ENCODE assay signal across 19 cellular contexts in the genomic region with DNA sequence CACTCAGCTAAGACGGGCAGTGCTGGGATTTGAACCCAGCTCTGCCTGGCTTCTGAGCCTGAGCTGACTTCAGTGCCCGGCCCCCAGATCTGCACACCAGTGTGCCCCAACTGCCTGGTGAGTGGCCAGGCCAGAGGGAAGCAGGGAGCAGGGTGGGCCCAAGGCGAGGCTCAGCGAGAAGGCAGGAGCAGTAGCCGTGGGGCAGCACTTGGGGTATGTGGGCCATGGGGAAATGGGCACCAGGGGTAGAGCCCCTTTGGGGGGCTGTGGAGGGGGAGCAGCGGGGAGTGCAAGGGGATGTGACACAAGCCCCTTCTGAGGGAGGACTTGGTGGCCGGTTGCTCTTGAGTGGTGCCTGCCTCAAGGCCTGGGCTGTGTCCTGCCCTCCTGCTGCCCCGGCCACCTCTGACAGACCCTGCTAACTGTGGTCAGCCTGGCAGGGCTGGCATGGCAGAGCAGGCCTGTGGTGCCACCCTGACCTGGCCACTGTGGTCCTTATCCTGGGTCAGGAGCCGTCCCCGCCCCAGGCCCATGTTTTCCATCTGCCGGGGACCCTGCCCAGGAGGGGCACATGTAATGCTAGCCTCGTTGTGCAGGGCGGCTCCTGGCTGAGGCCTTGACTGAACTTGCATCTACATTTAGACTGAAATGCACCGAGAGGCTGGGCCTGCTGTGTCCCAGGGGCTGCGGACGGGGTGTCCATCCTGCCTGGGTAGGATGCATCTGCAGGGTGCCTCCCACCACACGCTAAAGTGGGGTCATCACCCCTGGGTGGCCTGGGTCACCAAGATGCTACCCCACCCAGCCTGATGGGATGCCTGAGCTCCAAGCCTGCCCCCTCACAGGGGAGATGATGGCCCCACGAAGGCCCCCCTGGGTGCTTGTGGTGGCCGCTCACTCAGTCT.
DNase-seq lines count a peak whose midpoint lies in the region; ATAC-seq and TF ChIP-seq lines count a peak whose summit lies in the region.
"Had no signal": no experiment of that assay in that cellular context is flagged by ENCODE, and none has a peak within 500 bp of the region (broad histone marks: within the 10 kb centered on the region; RNA-seq: fewer than 3 reads in every experiment).

No MANE protein-coding gene starts in this region.

- no peak overlapping the region for H3K4me3 ChIP-seq in right cardiac atrium (ENCODE audit: low read length)
- H3K4me3 ChIP-seq in colonic mucosa: no peak overlapping the region
- no peak overlapping the region for H3K4me3 ChIP-seq in thyroid gland (replicated peaks in 1 of 3)
- H3K4me3 ChIP-seq: Peyer's patch had no signal

- H3K27me3 ChIP-seq in right cardiac atrium (ENCODE audit: control insufficient read depth, insufficient read depth) (no peaks in the 10 kb centered on the region), colonic mucosa (no peaks in the 10 kb centered on the region), thyroid gland (no peaks in the 10 kb centered on the region)
- H3K27me3 ChIP-seq: Peyer's patch had no signal

- in situ Hi-C loops in GM13976 (cut with MboI; ENCODE audit: low sequenced_read_pairs, unreplicated experiment): no loop called here

- H3K27ac Mint-ChIP-seq in nephron progenitor cell: peak overlapping the region; percentile 51

- no peaks in the 10 kb centered on the region for H3K36me3 Mint-ChIP-seq in nephron progenitor cell (ENCODE audit: low read depth)
- H3K36me3 Mint-ChIP-seq: CD4-positive, CD25-positive, alpha-beta regulatory T cell had no signal

- intact Hi-C loops in right cardiac atrium (cut with DNase I): loop anchor here in 1 of 4 donors (10.0 kb wide), 1 partner anchor 94 kb away; a partner anchor contains a TSS
- intact Hi-C loops in Right ventricle myocardium superior (cut with DNase I): no loop called here
- intact Hi-C loops in colonic mucosa (cut with DNase I): no loop called here
- intact Hi-C loops in thyroid gland (cut with DNase I): no loop called here

- no peak overlapping the region for H3K4me3 Mint-ChIP-seq in nephron progenitor cell
- H3K4me3 Mint-ChIP-seq: CD4-positive, CD25-positive, alpha-beta regulatory T cell had no signal

- H3K4me1 Mint-ChIP-seq in nephron progenitor cell: peaks cover 35% of the 10 kb centered on the region

- H3K27me3 Mint-ChIP-seq in nephron progenitor cell (ENCODE audit: low read depth, poor library complexity): peaks cover 32% of the 10 kb centered on the region
- H3K27me3 Mint-ChIP-seq: CD4-positive, CD25-positive, alpha-beta regulatory T cell had no signal

- H3K27ac ChIP-seq in right cardiac atrium (ENCODE audit: low read length): no peak overlapping the region
- H3K27ac ChIP-seq in colonic mucosa: peak overlapping the region; percentile 52
- no peak overlapping the region for H3K27ac ChIP-seq in thyroid gland

- H3K9me3 Mint-ChIP-seq in nephron progenitor cell: peaks cover 19% of the 10 kb centered on the region

- H3K36me3 ChIP-seq in colonic mucosa (no peaks in the 10 kb centered on the region), thyroid gland (no peaks in the 10 kb centered on the region)
- H3K36me3 ChIP-seq: Peyer's patch had no signal

- WGBS in right cardiac atrium: 89% methylated on average over 19 of the region's 19 CpGs
- WGBS in thyroid gland, 2 donors: 78 to 97% methylated on average over 10 to 12 of the region's 19 CpGs

- H3K9me3 ChIP-seq in right cardiac atrium (ENCODE audit: control insufficient read depth, low read length) (no peaks in the 10 kb centered on the region), colonic mucosa (no peaks in the 10 kb centered on the region), thyroid gland (no peaks in the 10 kb centered on the region)

- ATAC-seq in right cardiac atrium: peak in 1 of 2 donors; percentile 15
- ATAC-seq in Right ventricle myocardium superior (ENCODE audit: poor library complexity): no peak
- ATAC-seq in HG03457 (IDR thresholded peaks at IDR 0.05; ENCODE audit: unreplicated experiment): no peak

- DNase-seq in right cardiac atrium: peak in 2 of 3 donors; percentile 29 to 45
- no peak for DNase-seq in Right ventricle myocardium superior
- DNase-seq in colonic mucosa: no peak
- no peak for DNase-seq in nephron progenitor cell
- no peak for DNase-seq in thyroid gland
- no peak for DNase-seq in GM13976 (ENCODE audit: low spot score)
- DNase-seq: ACHN; AML-193; Caco-2; CD4-positive, CD25-positive, alpha-beta regulatory T cell; DMS153; NCI-H1048; NCI-H146; NCI-H2081 treated with DMSO at 0.1 percent for 48 hours; NCI-H510A; NCI-H82; SHP77 had no signal

- TF ChIP-seq CTCF in colonic mucosa (IDR thresholded peaks at IDR 0.05) (no peak), nephron progenitor cell (IDR thresholded peaks at IDR 0.05) (no peak), thyroid gland (IDR thresholded peaks at IDR 0.05) (no peak), GM13976 (IDR thresholded peaks at IDR 0.05; ENCODE audit: borderline replicate concordance, control extremely low read depth, extremely low read depth, insufficient read depth, missing control alignments) (no peak)

- peak overlapping the region in 1 of 2 donors; percentile 64 for H3K9ac ChIP-seq in colonic mucosa (ENCODE audit: low read depth in 2 of 2, low read length in 2 of 2)

- TF ChIP-seq POLR2A in thyroid gland (IDR thresholded peaks at IDR 0.05): no peak

- H3K4me1 ChIP-seq in right cardiac atrium (ENCODE audit: control insufficient read depth, insufficient read depth, low read length): peaks cover 3% of the 10 kb centered on the region
- H3K4me1 ChIP-seq in colonic mucosa: peaks cover 19% of the 10 kb centered on the region
- no peaks in the 10 kb centered on the region for H3K4me1 ChIP-seq in thyroid gland

Comparison
In these comparisons a context has a peak if more than half of its experiments do, and no peak if none do; other contexts are left out.
1. DNase-seq: peak in right cardiac atrium (2 of 3); none in Right ventricle myocardium superior (single experiment), colonic mucosa (single experiment), nephron progenitor cell (single experiment), thyroid gland (0 of 2) and GM13976 (single experiment).